In genomic region chr3:124635169-124635539, GRCh38 we compare ENCODE assay signal across 29 cellular contexts.
DNase-seq lines count a peak whose midpoint lies in the region; ATAC-seq, FAIRE-seq and TF ChIP-seq lines count a peak whose summit lies in the region.
"Had no signal": no experiment of that assay in that cellular context is flagged by ENCODE, and none has a peak within 500 bp of the region (broad histone marks: within the 10 kb centered on the region; RNA-seq: fewer than 3 reads in every experiment).

No MANE protein-coding gene starts in this region.

- WGBS in liver = 26% methylated on average over 1 of the region's 1 CpG
- WGBS in aorta, 2 donors = 94 to 98% methylated on average over 1 of the region's 1 CpG

- H3K27ac Mint-ChIP-seq in WTC11 = peak overlapping the region; percentile 80; the same call in 1 of the 2 replicates
- H3K27ac Mint-ChIP-seq in stimulated activated memory B cell treated with anti-CD40 and anti-IgM and Interleukin-4, amounts not matched to agents 10 μg/mL and 1 μg/mL and 100 μg/mL, for 72 hours = peak overlapping the region; percentile 51
- H3K27ac Mint-ChIP-seq: activated naive CD4-positive, alpha-beta T cell treated with anti-CD3 and anti-CD28 coated beads for 36 hours; activated T-helper 1 cell treated with anti-CD3 and anti-CD28 coated beads, Interleukin-12 subunit alpha, Interleukin-12 subunit beta, Interleukin-2, Interleukin-4 antibody, amounts not matched to agents 30 ng/mL and 10 ng/mL and 1 ng/mL, durations not matched to agents 14 hours and 24 hours and 36 hours had no signal

- ATAC-seq in WTC11 = no peak
- ATAC-seq in stimulated activated memory B cell treated with anti-CD40 and anti-IgM and Interleukin-4, amounts not matched to agents 10 μg/mL and 1 μg/mL and 100 μg/mL, for 72 hours = no peak
- no peak for ATAC-seq in aorta (ENCODE audit: low FRiP score)
- no peak for ATAC-seq in HG03108 (IDR thresholded peaks at IDR 0.05; ENCODE audit: unreplicated experiment)
- ATAC-seq: heart right ventricle; PC-3; stimulated activated naive CD8-positive, alpha-beta T cell treated with anti-CD3 and anti-CD28 coated beads, Interleukin-15, Interleukin-2, amounts not matched to agents 100 U/mL and 50 U/mL, for 24 hours had no signal

- H3K27me3 Mint-ChIP-seq in WTC11 (ENCODE audit: low read depth) = no peaks in the 10 kb centered on the region; the same call in 1 of the 2 replicates
- no peaks in the 10 kb centered on the region for H3K27me3 Mint-ChIP-seq in stimulated activated memory B cell treated with anti-CD40 and anti-IgM and Interleukin-4, amounts not matched to agents 10 μg/mL and 1 μg/mL and 100 μg/mL, for 72 hours

- H3K36me3 ChIP-seq in liver (ENCODE audit: control insufficient read depth in 4 of 4, insufficient read depth in 3 of 4, low read depth in 1 of 4, low read length in 3 of 4) = peaks cover 0 to 5% (median 2%) of the 10 kb centered on the region in 4 donors
- peaks cover 2 to 15% of the 10 kb centered on the region in 2 donors for H3K36me3 ChIP-seq in aorta (ENCODE audit: control insufficient read depth in 1 of 2, insufficient read depth in 2 of 2, low read length in 1 of 2)

- TF ChIP-seq CTCF in WTC11 (IDR thresholded peaks at IDR 0.05) = no peak
- no peak for TF ChIP-seq CTCF in liver (IDR thresholded peaks at IDR 0.05; ENCODE audit: low read depth, low read length, missing input control)

- DNase-seq in DMS53 treated with DMSO at 0.1 percent for 48 hours (lab: John Stamatoyannopoulos, UW; ENCODE audit: unreplicated experiment) (peak; percentile 59), WTC11 (ENCODE audit: low spot score) (no peak), GM12892 (ENCODE audit: insufficient read length) (no peak), aorta (no peak)
- DNase-seq: activated CD4-positive, alpha-beta T cell treated with anti-CD3 and anti-CD28 coated beads, Interleukin-2, amount 50 U/mL, for 4 hours; activated CD4-positive, CD25-positive, alpha-beta regulatory T cell; activated naive CD4-positive, alpha-beta T cell treated with anti-CD3 and anti-CD28 coated beads for 36 hours; C1 segment of cervical spinal cord; cerebellar nuclear complex; COR-L47; DND-41; dorsolateral prefrontal cortex; foreskin melanocyte; GF-D8; heart right ventricle; Karpas-422; kidney glomerular epithelial cell; NCI-H1417 treated with DMSO at 0.1 percent for 48 hours; NCI-H2029 treated with DMSO at 0.1 percent for 48 hours; nephron progenitor cell; PC-3; SK-N-SH; stimulated activated naive CD8-positive, alpha-beta T cell treated with anti-CD3 and anti-CD28 coated beads, Interleukin-15, Interleukin-2, amounts not matched to agents 100 U/mL and 50 U/mL, for 24 hours had no signal

- H3K4me3 ChIP-seq in liver (ENCODE audit: low read depth in 1 of 3, low read length in 3 of 3) (no peak overlapping the region), aorta (ENCODE audit: low read length in 2 of 2) (no peak overlapping the region)
- H3K4me3 ChIP-seq: dorsolateral prefrontal cortex, heart right ventricle, lung, thoracic aorta had no signal

- no peaks in the 10 kb centered on the region for H3K36me3 Mint-ChIP-seq in WTC11
- H3K36me3 Mint-ChIP-seq in stimulated activated memory B cell treated with anti-CD40 and anti-IgM and Interleukin-4, amounts not matched to agents 10 μg/mL and 1 μg/mL and 100 μg/mL, for 72 hours = no peaks in the 10 kb centered on the region

- POLR2A ChIA-PET in WTC11 (lab: Charles Lee) = no interaction called here

- H3K9ac ChIP-seq in liver (ENCODE audit: low read depth in 1 of 2, low read length in 2 of 2) = no peak overlapping the region
- H3K9ac ChIP-seq: SK-N-SH had no signal

- H3K27ac ChIP-seq in liver (ENCODE audit: low read depth in 1 of 2, low read length in 2 of 2) (peak overlapping the region; percentile 64 to 72), aorta (ENCODE audit: low read depth in 1 of 2, low read length in 2 of 2) (no peak overlapping the region)
- H3K27ac ChIP-seq: dorsolateral prefrontal cortex, heart right ventricle, thoracic aorta had no signal

- no peak for TF ChIP-seq POLR2A in GM12892 (IDR thresholded peaks at IDR 0.05; ENCODE audit: low read depth, low read length)

- TF ChIP-seq RAD21 in liver (IDR thresholded peaks at IDR 0.05) = peak; percentile 17 to 46

- intact Hi-C loops in aorta (cut with DNase I) = no loop called here

- H3K27me3 ChIP-seq in liver (ENCODE audit: control insufficient read depth in 4 of 4, insufficient read depth in 4 of 4, low read length in 3 of 4) (no peaks in the 10 kb centered on the region), aorta (ENCODE audit: control insufficient read depth in 1 of 2, insufficient read depth in 2 of 2, low read length in 1 of 2) (no peaks in the 10 kb centered on the region)
- H3K27me3 ChIP-seq: dorsolateral prefrontal cortex, heart right ventricle had no signal

- CTCF ChIA-PET in WTC11 (lab: Charles Lee) = interaction anchor here (3.5 kb wide), 1 partner anchor 70 kb away, joined by 17 read pairs; no protein-coding TSS in a partner anchor

- FAIRE-seq in GM12892 (lab: Jason Lieb, UNC) = no peak

- H3K9me3 ChIP-seq in liver (ENCODE audit: control insufficient read depth in 4 of 4, low read length in 3 of 4) (no peaks in the 10 kb centered on the region), aorta (ENCODE audit: control insufficient read depth, low read length) (no peaks in the 10 kb centered on the region)
- H3K9me3 ChIP-seq: heart right ventricle, SK-N-SH, thoracic aorta had no signal

- H3K4me1 ChIP-seq in liver (ENCODE audit: control insufficient read depth in 4 of 4, insufficient read depth in 4 of 4, low read length in 3 of 4) = peaks cover 20 to 54% (median 41%) of the 10 kb centered on the region in 4 donors
- no peaks in the 10 kb centered on the region for H3K4me1 ChIP-seq in aorta (ENCODE audit: control insufficient read depth in 1 of 2, insufficient read depth in 2 of 2, low read length in 2 of 2)

- peaks cover 69% of the 10 kb centered on the region for H3K4me1 Mint-ChIP-seq in WTC11
- peaks cover 52% of the 10 kb centered on the region for H3K4me1 Mint-ChIP-seq in stimulated activated memory B cell treated with anti-CD40 and anti-IgM and Interleukin-4, amounts not matched to agents 10 μg/mL and 1 μg/mL and 100 μg/mL, for 72 hours

- peak overlapping the region; percentile 21; the same call in 1 of the 2 replicates for H3K4me3 Mint-ChIP-seq in WTC11
- no peak overlapping the region for H3K4me3 Mint-ChIP-seq in stimulated activated memory B cell treated with anti-CD40 and anti-IgM and Interleukin-4, amounts not matched to agents 10 μg/mL and 1 μg/mL and 100 μg/mL, for 72 hours
- H3K4me3 Mint-ChIP-seq: activated naive CD4-positive, alpha-beta T cell treated with anti-CD3 and anti-CD28 coated beads for 36 hours; activated T-helper 1 cell treated with anti-CD3 and anti-CD28 coated beads, Interleukin-12 subunit alpha, Interleukin-12 subunit beta, Interleukin-2, Interleukin-4 antibody, amounts not matched to agents 30 ng/mL and 10 ng/mL and 1 ng/mL, durations not matched to agents 14 hours and 24 hours and 36 hours; nephron progenitor cell had no signal

- no peaks in the 10 kb centered on the region for H3K9me3 Mint-ChIP-seq in WTC11
- no peaks in the 10 kb centered on the region for H3K9me3 Mint-ChIP-seq in stimulated activated memory B cell treated with anti-CD40 and anti-IgM and Interleukin-4, amounts not matched to agents 10 μg/mL and 1 μg/mL and 100 μg/mL, for 72 hours
- H3K9me3 Mint-ChIP-seq: activated naive CD4-positive, alpha-beta T cell treated with anti-CD3 and anti-CD28 coated beads for 36 hours; activated T-helper 1 cell treated with anti-CD3 and anti-CD28 coated beads, Interleukin-12 subunit alpha, Interleukin-12 subunit beta, Interleukin-2, Interleukin-4 antibody, amounts not matched to agents 30 ng/mL and 10 ng/mL and 1 ng/mL, durations not matched to agents 14 hours and 24 hours and 36 hours; nephron progenitor cell had no signal

TF ChIP-seq in WTC11, 78 proteins besides CTCF, POLR2A, EP300 and RAD21 (continues in another document):
- TF ChIP-seq SMAD3 (CRISPR knock-in tag; IDR thresholded peaks at IDR 0.05; ENCODE audit: borderline replicate concordance) = no peak
- no peak for TF ChIP-seq GABPB1 (CRISPR knock-in tag; IDR thresholded peaks at IDR 0.05)
- TF ChIP-seq HMGA2 (CRISPR knock-in tag; IDR thresholded peaks at IDR 0.05) = no peak
- no peak for TF ChIP-seq ZNF138 (CRISPR knock-in tag; conservative IDR thresholded peaks at IDR 0.05)
- no peak for TF ChIP-seq ATF2 (CRISPR knock-in tag; IDR thresholded peaks at IDR 0.05; ENCODE audit: borderline replicate concordance, low read depth)
- no peak for TF ChIP-seq GTF2I (CRISPR knock-in tag; conservative IDR thresholded peaks at IDR 0.05)
- no peak for TF ChIP-seq TCF7 (CRISPR knock-in tag; IDR thresholded peaks at IDR 0.05; ENCODE audit: low read depth)

TF ChIP-seq in liver, 16 proteins besides CTCF, POLR2A, EP300 and RAD21 (continues in another document):
- TF ChIP-seq TAF1 (conservative IDR thresholded peaks at IDR 0.05) = no peak
- TF ChIP-seq HNF4A (conservative IDR thresholded peaks at IDR 0.05) = peak; percentile 59 to 71
- no peak for TF ChIP-seq GABPA (IDR thresholded peaks at IDR 0.05 in 1 of 2, conservative IDR thresholded peaks at IDR 0.05 in 1 of 2)
- TF ChIP-seq MAX (IDR thresholded peaks at IDR 0.05) = peak; percentile 57
- TF ChIP-seq, protein P1, sequence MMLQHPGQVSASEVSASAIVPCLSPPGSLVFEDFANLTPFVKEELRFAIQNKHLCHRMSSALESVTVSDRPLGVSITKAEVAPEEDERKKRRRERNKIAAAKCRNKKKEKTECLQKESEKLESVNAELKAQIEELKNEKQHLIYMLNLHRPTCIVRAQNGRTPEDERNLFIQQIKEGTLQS (IDR thresholded peaks at IDR 0.05) = no peak
- TF ChIP-seq FOXA2 (IDR thresholded peaks at IDR 0.05) = peak; percentile 96
- TF ChIP-seq RXRA (IDR thresholded peaks at IDR 0.05) = peak; percentile 72 to 79
- peak; percentile 69 for TF ChIP-seq NR2F2 (IDR thresholded peaks at IDR 0.05)
- TF ChIP-seq SP1 (IDR thresholded peaks at IDR 0.05) = peak; percentile 66

Comparison
In these comparisons a context has a peak if more than half of its experiments do, and no peak if none do; other contexts are left out.
1. H3K27ac ChIP-seq: peak in liver (2 of 2); none in aorta (0 of 2).